24 cellular contexts compared by ENCODE assay signal in genomic region chr7:46835556-46835955, GRCh38.
"Had no signal": no experiment of that assay in that cellular context is flagged by ENCODE, and none has a peak within 500 bp of the region (broad histone marks: within the 10 kb centered on the region; RNA-seq: fewer than 3 reads in every experiment).

No MANE protein-coding gene starts in this region.

- H3K9ac ChIP-seq: parathyroid adenoma had no signal

- H3K36me3 ChIP-seq: heart right ventricle, tibial nerve had no signal

- H3K79me2 ChIP-seq: parathyroid adenoma had no signal

- H3K4me1 Mint-ChIP-seq: activated naive CD8-positive, alpha-beta T cell treated with anti-CD3 and anti-CD28 coated beads for 36 hours; nephron progenitor cell; T-cell had no signal

- H3K27me3 Mint-ChIP-seq: activated naive CD8-positive, alpha-beta T cell treated with anti-CD3 and anti-CD28 coated beads for 36 hours; activated T-cell treated with anti-CD3 and anti-CD28 coated beads, Interleukin-2, amount 50 U/mL, for 24 hours; memory B cell; stimulated activated naive CD8-positive, alpha-beta T cell treated with anti-CD3 and anti-CD28 coated beads, Interleukin-15, Interleukin-2, amounts not matched to agents 100 ng/mL and 50 ng/mL, for 24 hours; T-cell had no signal

- H3K4me3 Mint-ChIP-seq: activated naive CD8-positive, alpha-beta T cell treated with anti-CD3 and anti-CD28 coated beads for 36 hours; activated T-cell treated with anti-CD3 and anti-CD28 coated beads, Interleukin-2, amount 50 U/mL, for 24 hours; memory B cell; nephron progenitor cell; stimulated activated naive CD8-positive, alpha-beta T cell treated with anti-CD3 and anti-CD28 coated beads, Interleukin-15, Interleukin-2, amounts not matched to agents 100 ng/mL and 50 ng/mL, for 24 hours; T-cell; T-helper 2 cell treated with Interferon-gamma antibody and Interleukin-4, amounts not matched to agents 5 μg/mL and 100 μg/mL, for 36 hours had no signal

- H3K4me1 ChIP-seq: parathyroid adenoma, tibial nerve had no signal

- H3K9me3 ChIP-seq: mucosa of descending colon, tibial nerve had no signal

- H2AFZ ChIP-seq: parathyroid adenoma had no signal

- DNase-seq: activated CD4-positive, alpha-beta T cell treated with anti-CD3 and anti-CD28 coated beads for 1 hour; activated CD8-positive, alpha-beta memory T cell treated with anti-CD3 and anti-CD28 coated beads for 24 hours; activated CD8-positive, alpha-beta memory T cell treated with anti-CD3 and anti-CD28 coated beads, Interleukin-2, amount 50 U/mL, for 4 hours; activated naive CD4-positive, alpha-beta T cell treated with Interleukin-2 at 50 U/mL for 16 hours; activated naive CD8-positive, alpha-beta T cell treated with anti-CD3 and anti-CD28 coated beads for 36 hours; activated T-cell treated with anti-CD3 and anti-CD28 coated beads, Interleukin-2, amount 50 U/mL, for 24 hours; cerebellar nuclear complex; heart right ventricle; left colon; mucosa of descending colon; nephron progenitor cell; right cardiac atrium; stimulated activated CD4-positive, alpha-beta T cell treated with anti-CD3 and anti-CD28 coated beads, Interleukin-12 subunit alpha, Interleukin-12 subunit beta, amount 100 ng/mL, for 4 hours; stimulated activated CD4-positive, alpha-beta T cell treated with anti-CD3 and anti-CD28 coated beads, Interleukin-4, amount 100 ng/mL, for 4 hours; substantia nigra; T-cell had no signal

- FAIRE-seq: keratinocyte had no signal

- H3K9me3 Mint-ChIP-seq: activated naive CD8-positive, alpha-beta T cell treated with anti-CD3 and anti-CD28 coated beads for 36 hours; stimulated activated naive CD8-positive, alpha-beta T cell treated with anti-CD3 and anti-CD28 coated beads, Interleukin-15, Interleukin-2, amounts not matched to agents 100 ng/mL and 50 ng/mL, for 24 hours had no signal

- ATAC-seq: heart right ventricle, left colon, mucosa of descending colon, right cardiac atrium, T-cell had no signal

- H3K27ac Mint-ChIP-seq: activated naive CD8-positive, alpha-beta T cell treated with anti-CD3 and anti-CD28 coated beads for 36 hours; activated T-cell treated with anti-CD3 and anti-CD28 coated beads, Interleukin-2, amount 50 U/mL, for 24 hours; activated T-helper 2 cell treated with anti-CD3 and anti-CD28 coated beads, Interferon-gamma antibody, Interleukin-2, Interleukin-4, amounts not matched to agents 10 μg/mL and 5 μg/mL and 100 μg/mL, durations not matched to agents 14 hours and 24 hours and 36 hours; memory B cell; nephron progenitor cell; stimulated activated naive CD8-positive, alpha-beta T cell treated with anti-CD3 and anti-CD28 coated beads, Interleukin-15, Interleukin-2, amounts not matched to agents 100 ng/mL and 50 ng/mL, for 24 hours; T-cell; T-helper 2 cell treated with Interferon-gamma antibody and Interleukin-4, amounts not matched to agents 5 μg/mL and 100 μg/mL, for 36 hours had no signal

- H3K27ac ChIP-seq: coronary artery, heart right ventricle, parathyroid adenoma, tibial nerve had no signal

- H3K4me3 ChIP-seq: coronary artery, heart right ventricle, mucosa of descending colon, tibial nerve had no signal

- H3K27me3 ChIP-seq: heart right ventricle, tibial nerve had no signal

- H3K36me3 Mint-ChIP-seq: activated naive CD8-positive, alpha-beta T cell treated with anti-CD3 and anti-CD28 coated beads for 36 hours; memory B cell; T-cell had no signal
